Comparison of ENCODE assay signal across 1 cellular context in genomic region chr16:30900588-30900987, GRCh38.
TF ChIP-seq lines count a peak whose summit lies in the region.

No MANE protein-coding gene starts in this region.

TF ChIP-seq in HepG2, 621 proteins besides CTCF, POLR2A, EP300 and RAD21:
- peak; percentile 55 for TF ChIP-seq PAXIP1 (CRISPR knock-in tag; conservative IDR thresholded peaks at IDR 0.05)
- TF ChIP-seq POGZ (CRISPR knock-in tag; IDR thresholded peaks at IDR 0.05): 0 out of 2 replicates have a peak, but pooled peaks have one; percentile 37
- no peak for TF ChIP-seq ZFP36 (IDR thresholded peaks at IDR 0.05; ENCODE audit: borderline replicate concordance, low read depth, low read length, partially characterized antibody)
- no peak for TF ChIP-seq ZNF607 (CRISPR knock-in tag; IDR thresholded peaks at IDR 0.05; ENCODE audit: borderline replicate concordance)
- TF ChIP-seq FOXO1 (CRISPR knock-in tag; IDR thresholded peaks at IDR 0.05): no peak
- TF ChIP-seq HNF4A (CRISPR knock-in tag; IDR thresholded peaks at IDR 0.05): peak; percentile 53
- no peak for TF ChIP-seq GFI1 (CRISPR knock-in tag; IDR thresholded peaks at IDR 0.05; ENCODE audit: borderline replicate concordance)
- TF ChIP-seq ADNP (CRISPR knock-in tag; IDR thresholded peaks at IDR 0.05): peak; percentile 62; the same call in 1 of the 2 replicates
- peak; percentile 27; the same call in 1 of the 2 replicates for TF ChIP-seq RXRB (CRISPR knock-in tag; IDR thresholded peaks at IDR 0.05; ENCODE audit: borderline replicate concordance)
- TF ChIP-seq U2AF2 (IDR thresholded peaks at IDR 0.05; ENCODE audit: low read depth, low read length): 0 out of 2 replicates have a peak, but pooled peaks have one; percentile 59
- TF ChIP-seq HNF4G (IDR thresholded peaks at IDR 0.05; ENCODE audit: borderline replicate concordance, low read depth, low read length): no peak
- TF ChIP-seq HNF4G (CRISPR knock-in tag; IDR thresholded peaks at IDR 0.05; ENCODE audit: borderline replicate concordance, low read depth): 0 out of 2 replicates have a peak, but pooled peaks have one; percentile 39
- peak; percentile 49; the same call in 1 of the 2 replicates for TF ChIP-seq ZBTB7B (CRISPR knock-in tag; IDR thresholded peaks at IDR 0.05)
- TF ChIP-seq ZNF362 (CRISPR knock-in tag; IDR thresholded peaks at IDR 0.05; ENCODE audit: borderline replicate concordance): peak; percentile 85
- no peak for TF ChIP-seq TOE1 (CRISPR knock-in tag; IDR thresholded peaks at IDR 0.05)
- TF ChIP-seq ZNF792 (CRISPR knock-in tag; IDR thresholded peaks at IDR 0.05): no peak
- no peak for TF ChIP-seq RFX5 (IDR thresholded peaks at IDR 0.05; ENCODE audit: low read depth, low read length)
- no peak for TF ChIP-seq TFDP1 (CRISPR knock-in tag; IDR thresholded peaks at IDR 0.05; ENCODE audit: borderline replicate concordance)
- no peak for TF ChIP-seq BATF2 (CRISPR knock-in tag; IDR thresholded peaks at IDR 0.05)
- TF ChIP-seq PPARG (CRISPR knock-in tag; conservative IDR thresholded peaks at IDR 0.05): peak; percentile 57
- TF ChIP-seq MXD4 (CRISPR knock-in tag; IDR thresholded peaks at IDR 0.05): no peak
- TF ChIP-seq ZKSCAN1 (IDR thresholded peaks at IDR 0.05; ENCODE audit: low read length): peak; percentile 36; the same call in 1 of the 2 replicates
- TF ChIP-seq MATR3 (CRISPR knock-in tag; IDR thresholded peaks at IDR 0.05): no peak
- TF ChIP-seq ZNF441 (CRISPR knock-in tag; IDR thresholded peaks at IDR 0.05; ENCODE audit: borderline replicate concordance): 0 out of 2 replicates have a peak, but pooled peaks have one; percentile 59
- peak; percentile 85 for TF ChIP-seq ZMYM3 (CRISPR knock-in tag; IDR thresholded peaks at IDR 0.05)
- 0 out of 2 replicates have a peak, but pooled peaks have one; percentile 33 for TF ChIP-seq KDM1A (CRISPR knock-in tag; IDR thresholded peaks at IDR 0.05)
- peak; percentile 56; the same call in 1 of the 2 replicates for TF ChIP-seq NCOR1 (IDR thresholded peaks at IDR 0.05; ENCODE audit: borderline replicate concordance, low read length)
- peak; percentile 17; the same call in 1 of the 2 replicates for TF ChIP-seq ETV5 (CRISPR knock-in tag; IDR thresholded peaks at IDR 0.05; ENCODE audit: borderline replicate concordance)
- 0 out of 2 replicates have a peak, but pooled peaks have one; percentile 14 for TF ChIP-seq FOXK1 (CRISPR knock-in tag; IDR thresholded peaks at IDR 0.05; ENCODE audit: borderline replicate concordance, low read depth)
- TF ChIP-seq ZNF766 (CRISPR knock-in tag; IDR thresholded peaks at IDR 0.05; ENCODE audit: borderline replicate concordance): no peak
- TF ChIP-seq ZNF770 (CRISPR knock-in tag; IDR thresholded peaks at IDR 0.05): peak; percentile 99
- 0 out of 2 replicates have a peak, but pooled peaks have one; percentile 28 for TF ChIP-seq ARID5B (CRISPR knock-in tag; IDR thresholded peaks at IDR 0.05)
- no peak for TF ChIP-seq TOPORS (CRISPR knock-in tag; IDR thresholded peaks at IDR 0.05)
- no peak for TF ChIP-seq ZSCAN5A (CRISPR knock-in tag; IDR thresholded peaks at IDR 0.05; ENCODE audit: borderline replicate concordance)
- TF ChIP-seq ZNF317 (CRISPR knock-in tag; IDR thresholded peaks at IDR 0.05): 0 out of 2 replicates have a peak, but pooled peaks have one; percentile 36
- TF ChIP-seq CEBPG (CRISPR knock-in tag; IDR thresholded peaks at IDR 0.05): no peak
- TF ChIP-seq ZNF7 (CRISPR knock-in tag; IDR thresholded peaks at IDR 0.05): peak; percentile 70
